Comparison of ENCODE assay signal across 10 cellular contexts in the genomic region with DNA sequence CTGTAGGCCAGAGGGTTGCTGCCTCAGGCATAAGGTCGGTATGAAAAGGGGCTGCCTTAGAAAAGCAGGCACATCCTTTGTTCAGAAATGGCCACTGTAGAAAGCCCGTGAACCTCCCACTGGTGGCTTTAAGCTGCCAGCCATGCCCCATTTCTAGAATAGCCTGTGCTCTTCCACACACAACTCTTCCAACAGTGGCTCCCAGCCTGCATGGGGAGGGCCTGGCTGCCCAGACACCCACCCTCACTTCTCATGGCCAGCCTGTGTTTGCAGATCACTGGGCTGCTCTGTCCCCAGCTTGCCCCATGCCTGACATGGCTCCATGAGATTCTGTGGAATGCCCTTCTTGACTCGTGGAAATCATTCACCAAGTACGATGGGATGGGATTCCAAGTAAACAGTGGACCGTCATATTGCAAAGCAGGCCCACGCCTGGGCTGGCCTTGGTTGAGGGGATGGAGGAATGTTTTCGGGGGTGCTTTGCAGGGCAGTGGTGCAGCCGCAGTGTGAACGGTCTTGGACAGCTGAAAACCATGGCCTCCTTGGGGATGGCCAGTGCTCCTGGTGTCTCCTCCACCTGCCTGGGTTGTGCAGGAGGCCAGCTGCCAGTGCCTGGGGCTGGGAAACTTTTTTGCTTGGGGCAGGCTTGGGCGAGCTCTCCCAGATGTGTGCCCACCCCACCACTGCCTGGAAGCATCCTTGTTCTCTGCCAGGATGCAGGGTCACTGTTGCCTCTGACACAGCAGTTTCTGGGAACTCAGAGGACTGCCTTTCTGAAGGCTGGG. TPM values are rescaled to one million over a fixed set of nuclear protein-coding genes. Genes with fewer than 3 reads are reported as not detected.
DNase-seq lines count a peak whose midpoint lies in the region; ATAC-seq, FAIRE-seq and TF ChIP-seq lines count a peak whose summit lies in the region.
"Not testable (repeated sequence)": the region's sequence is repeated elsewhere in the genome, so short reads cannot be mapped to it uniquely, and the experiment has no call there.
"Had no signal": no experiment of that assay in that cellular context is flagged by ENCODE, and none has a peak within 500 bp of the region (broad histone marks: within the 10 kb centered on the region; RNA-seq: fewer than 3 reads in every experiment).

No MANE protein-coding gene starts in this region.

- H3K27ac ChIP-seq in OCI-LY3 (ENCODE audit: low read length); K562 (ENCODE audit: extremely low read depth, low read depth, low read length); neuronal stem cell (replicated peaks; ENCODE audit: low read length); spleen: not testable (repeated sequence)

- BruUV-seq in K562 (replicated peaks; lab: Mats Ljungman, UMichigan), result not testable (repeated sequence)

- H3K9me3 Mint-ChIP-seq in memory B cell, result not testable (repeated sequence)

- not testable (repeated sequence) for H3K9ac ChIP-seq in OCI-LY3 (ENCODE audit: low read length); K562 (ENCODE audit: insufficient read depth in 1 of 2, low read depth in 2 of 2, low read length in 2 of 2)
- H3K9ac ChIP-seq in neuronal stem cell (ENCODE audit: low read depth, low read length, poor library complexity), result peak overlapping the region; percentile 44

- H3K79me1 ChIP-seq in neuronal stem cell (ENCODE audit: low read depth, low read length), result not testable (repeated sequence)

- 10% methylated on average over 8 of the region's 10 CpGs for WGBS in K562 (ENCODE audit: insufficient coverage, low coverage, missing lambda C conversion rate)
- no CpG with 5 or more reads among the region's 10 CpGs for WGBS in neuronal stem cell (ENCODE audit: extremely low coverage in 2 of 2, insufficient read length in 2 of 2, insufficient replicate concordance in 1 of 2), 2 donors
- WGBS in spleen, 5 donors, result 68 to 94% (median 91%) methylated on average over 2 to 10 of the region's 10 CpGs

- not testable (repeated sequence) for TF ChIP-seq POLR2A in K562 (conservative IDR thresholded peaks at IDR 0.05); spleen (IDR thresholded peaks at IDR 0.05)

- in situ Hi-C loops in K562 (cut with MboI), result not testable (repeated sequence)

- not testable (repeated sequence) for TF ChIP-seq RAD21 in K562 (CRISPR knock-in tag; conservative IDR thresholded peaks at IDR 0.05 in 1 of 2, IDR thresholded peaks at IDR 0.05 in 1 of 2)

- H3K4me3 ChIP-seq in BE2C (ENCODE audit: low read depth, low read length) (peak overlapping the region; percentile 29; the same call in 1 of the 2 replicates), OCI-LY3 (ENCODE audit: low read length) (peak overlapping the region; percentile 36; the same call in 1 of the 2 replicates)
- H3K4me3 ChIP-seq in K562; neuronal stem cell (ENCODE audit: low read length in 2 of 2); spleen: not testable (repeated sequence)

- peaks cover 19% of the 10 kb centered on the region for H3K4me1 Mint-ChIP-seq in memory B cell

- CTCF ChIA-PET in K562 (lab: Yijun Ruan, JAX; ENCODE audit: low intra/inter-chr PET ratio), result not testable (repeated sequence)

- H3K79me2 ChIP-seq in OCI-LY3 (ENCODE audit: low read length); K562 (ENCODE audit: control insufficient read depth, insufficient read depth, low read length): not testable (repeated sequence)

- not testable (repeated sequence) for H2BK15ac ChIP-seq in neuronal stem cell (ENCODE audit: low read length)

- H2BK12ac ChIP-seq in neuronal stem cell (ENCODE audit: low read length), result not testable (repeated sequence)

- H4K91ac ChIP-seq in neuronal stem cell (ENCODE audit: low read depth, low read length, poor library complexity), result not testable (repeated sequence)

- ATAC-seq in K562; left ventricle myocardium superior; memory B cell (ENCODE audit: low read depth); sciatic nerve: not testable (repeated sequence)

- not testable (repeated sequence) for H3K4ac ChIP-seq in neuronal stem cell (ENCODE audit: low read length)

- peak overlapping the region; percentile 31 for H3K27ac Mint-ChIP-seq in memory B cell

- H3K27me3 Mint-ChIP-seq in memory B cell, result not testable (repeated sequence)

- H3K27me3 ChIP-seq in BE2C; OCI-LY3 (ENCODE audit: low read depth, low read length); neuronal stem cell (ENCODE audit: control insufficient read depth in 3 of 3, insufficient read depth in 3 of 3, low read depth in 1 of 3, low read length in 3 of 3); spleen (replicated peaks in 1 of 7): not testable (repeated sequence)
- H3K27me3 ChIP-seq in K562 (ENCODE audit: control insufficient read depth in 2 of 2, insufficient read depth in 2 of 2, low read length in 2 of 2), result peaks cover 0 to 13% of the 10 kb centered on the region in 2 experiments; a peak in 2 of 5 replicates

- FAIRE-seq in K562 (lab: Jason Lieb, UNC), result peak; percentile 62

- TF ChIP-seq EP300 in K562 (IDR thresholded peaks at IDR 0.05; ENCODE audit: low read length), result not testable (repeated sequence)

- H3K36me3 Mint-ChIP-seq in memory B cell, result not testable (repeated sequence)

- H2BK5ac ChIP-seq in neuronal stem cell (ENCODE audit: low read length), result not testable (repeated sequence)

- H3K4me3 Mint-ChIP-seq in memory B cell, result not testable (repeated sequence)

- not testable (repeated sequence) for H2AK5ac ChIP-seq in neuronal stem cell (ENCODE audit: low read depth, low read length)

- H2AFZ ChIP-seq in OCI-LY3 (ENCODE audit: low read depth, low read length); K562 (ENCODE audit: low read depth, low read length); neuronal stem cell (ENCODE audit: low read length): not testable (repeated sequence)

- H4K20me1 ChIP-seq in OCI-LY3 (ENCODE audit: insufficient read depth, low read length); K562 (replicated peaks; ENCODE audit: control insufficient read depth, insufficient read depth, low read length): not testable (repeated sequence)

- H3K18ac ChIP-seq in neuronal stem cell (ENCODE audit: low read length), result not testable (repeated sequence)

- not testable (repeated sequence) for H3K23ac ChIP-seq in neuronal stem cell (ENCODE audit: low read depth, low read length, poor library complexity)

- not testable (repeated sequence) for H3K36me3 ChIP-seq in BE2C; OCI-LY3 (replicated peaks; ENCODE audit: low read depth, low read length); K562 (ENCODE audit: control insufficient read depth, insufficient read depth, low read length); neuronal stem cell (replicated peaks in 1 of 2; ENCODE audit: control insufficient read depth in 2 of 2, insufficient read depth in 2 of 2, low read length in 2 of 2); spleen

- not testable (repeated sequence) for H3K9me1 ChIP-seq in K562 (ENCODE audit: control insufficient read depth, insufficient read depth, low read length)

- H3K4me2 ChIP-seq in OCI-LY3 (ENCODE audit: low read length), result peak overlapping the region; percentile 59
- not testable (repeated sequence) for H3K4me2 ChIP-seq in K562 (ENCODE audit: insufficient read depth, low read length); neuronal stem cell (ENCODE audit: insufficient read depth, low read length, poor library complexity, severe bottlenecking)

- intact Hi-C loops in K562 (cut with micrococcal nuclease) (loop anchor here (5.0 to 10.0 kb wide), 3 partner anchors 53 to 251 kb away; no protein-coding TSS in a partner anchor), sciatic nerve (cut with DNase I) (loop anchor here (2.0 kb wide), 1 partner anchor 61 kb away; no protein-coding TSS in a partner anchor)
- intact Hi-C loops in left ventricle myocardium superior (cut with micrococcal nuclease); spleen (cut with DNase I; ENCODE audit: low total_unique reads): not testable (repeated sequence)

- not testable (repeated sequence) for H4K8ac ChIP-seq in neuronal stem cell (ENCODE audit: low read depth, low read length)

- not testable (repeated sequence) for H3K14ac ChIP-seq in neuronal stem cell (ENCODE audit: low read length)

- POLR2A ChIA-PET in K562 (lab: Yijun Ruan, JAX), result not testable (repeated sequence)

- DNase-seq in BE2C; K562 (ENCODE audit: extremely low read depth in 1 of 4, low spot score in 3 of 4); memory B cell (ENCODE audit: low spot score in 2 of 2); neuronal stem cell (ENCODE audit: low spot score): not testable (repeated sequence)
- DNase-seq in left ventricle myocardium superior, result peak; percentile 19
- peak; percentile 53 for DNase-seq in sciatic nerve (ENCODE audit: low spot score)
- DNase-seq in spleen, result peak; percentile 41

- not testable (repeated sequence) for H2BK120ac ChIP-seq in neuronal stem cell (ENCODE audit: low read depth, low read length)

- not testable (repeated sequence) for TF ChIP-seq CTCF in BE2C (IDR thresholded peaks at IDR 0.05; ENCODE audit: low read depth, low read length); OCI-LY3 (IDR thresholded peaks at IDR 0.05; ENCODE audit: low read depth, low read length); K562 (IDR thresholded peaks at IDR 0.05 in 2 of 3, conservative IDR thresholded peaks at IDR 0.05 in 1 of 3; ENCODE audit: insufficient read depth in 2 of 3, low read depth in 1 of 3, low read length in 3 of 3); spleen (IDR thresholded peaks at IDR 0.05 in 8 of 11, conservative IDR thresholded peaks at IDR 0.05 in 3 of 11)

- H3K4me1 ChIP-seq in BE2C (peaks cover 47% of the 10 kb centered on the region), OCI-LY3 (ENCODE audit: low read length) (peaks cover 54% of the 10 kb centered on the region), K562 (replicated peaks in 1 of 2; ENCODE audit: control insufficient read depth in 2 of 2, insufficient read depth in 2 of 2, low read length in 2 of 2) (peaks cover 0 to 19% of the 10 kb centered on the region in 2 experiments; a peak in 2 of 5 replicates), spleen (peaks cover 19 to 47% (median 32%) of the 10 kb centered on the region in 6 donors)
- not testable (repeated sequence) for H3K4me1 ChIP-seq in neuronal stem cell (ENCODE audit: control insufficient read depth in 2 of 2, insufficient read depth in 1 of 2, low read depth in 1 of 2, low read length in 2 of 2)

- not testable (repeated sequence) for H3K9me3 ChIP-seq in BE2C; OCI-LY3 (ENCODE audit: insufficient read depth, low read length); K562 (replicated peaks; ENCODE audit: control insufficient read depth, insufficient read depth, low read depth, low read length); neuronal stem cell (replicated peaks in 1 of 2; ENCODE audit: control insufficient read depth in 2 of 2, insufficient read depth in 1 of 2, low read depth in 1 of 2, low read length in 2 of 2); spleen

RNA-seq across cellular contexts. Expression of a gene that starts 57.3 kb away (rescaled TPM):
- 25.4 TPM for polyA plus RNA-seq in BE2C (2012; ENCODE audit: insufficient read depth, insufficient read length, low read depth)
- total RNA-seq in K562 (2011; cell fraction: chromatin; rRNA removed; ENCODE audit: low replicate concordance), result 0.76 TPM in 1 of 2 replicates, not detected in the other
- total RNA-seq in K562 (2011; cell fraction: nucleolus; rRNA removed), result 0.13 and 0.50 TPM in 2 replicates
- total RNA-seq in K562 (2011; cell fraction: nucleoplasm; rRNA removed), result 0.31 TPM in 1 of 2 replicates, not detected in the other
- total RNA-seq in K562 (2014; rRNA removed), result not detected in 2 replicates
- total RNA-seq in K562 (2014; rRNA removed; fragmentation: Illumina TruSeq; extraction: Trizol), result not detected in 2 replicates
- total RNA-seq in K562 (2015; rRNA removed; fragmentation: Illumina TruSeq; extraction: Trizol), result not detected in 2 replicates
- 0.07 and 0.13 TPM in 2 replicates for total RNA-seq in K562 (2021)
- polyA plus RNA-seq in K562 (2011; rRNA removed), result 0.12 TPM in 1 of 2 replicates, not detected in the other
- 0.06 and 0.09 TPM in 2 replicates for polyA plus RNA-seq in K562 (2011; cell fraction: cytosol; rRNA removed)
- 0.11 and 0.13 TPM in 2 replicates for polyA plus RNA-seq in K562 (2011; cell fraction: nucleus; rRNA removed)
- polyA plus RNA-seq in K562 (2012), result 0.03 and 0.21 TPM in 2 replicates
- not detected in 2 replicates for polyA plus RNA-seq in K562 (2014; fragmentation: Illumina TruSeq; extraction: Trizol)
- not detected for polyA plus RNA-seq in K562 (2014; fragmentation: Nextera tagmentation; extraction: Ambion mirVana)
- polyA plus RNA-seq in K562 (2014; rRNA removed), result 0.05 TPM in 1 of 2 replicates, not detected in the other
- 0.12 and 0.18 TPM in 2 replicates for polyA minus RNA-seq in K562 (2011; rRNA and poly(A)+ RNA removed)
- polyA minus RNA-seq in K562 (2011; cell fraction: cytosol; rRNA and poly(A)+ RNA removed), result not detected in 2 replicates
- 0.13 and 0.22 TPM in 2 replicates for polyA minus RNA-seq in K562 (2011; cell fraction: nucleus; rRNA and poly(A)+ RNA removed)
- 37.9 TPM for total RNA-seq in left ventricle myocardium superior
- polyA plus RNA-seq in neuronal stem cell (2013, experiment 1 of 2), result 36.9 TPM
- polyA plus RNA-seq in neuronal stem cell (2013, experiment 2 of 2), result 37.0 TPM
- total RNA-seq in sciatic nerve, result 16.6 TPM
- 10 to 100 TPM in 1 of 7 donors, 1 to 10 TPM in 6; 3.4 to 15.0 (median 8.3) TPM for total RNA-seq in spleen
- 1 to 10 TPM in 2 of 3 donors, under 1 TPM in 1; 0.47 to 8.4 (median 2.2) TPM for polyA plus RNA-seq in spleen
- polyA plus RNA-seq: CD14-positive monocyte; CD8-positive, alpha-beta memory T cell had no signal
